In genomic region chr11:103877221-103877620, GRCh38 we compare ENCODE assay signal across 15 cellular contexts.
DNase-seq lines count a peak whose midpoint lies in the region; ATAC-seq, FAIRE-seq and TF ChIP-seq lines count a peak whose summit lies in the region.
"Had no signal": no experiment of that assay in that cellular context is flagged by ENCODE, and none has a peak within 500 bp of the region (broad histone marks: within the 10 kb centered on the region; RNA-seq: fewer than 3 reads in every experiment).

No MANE protein-coding gene starts in this region.

- ATAC-seq in HG03342 (IDR thresholded peaks at IDR 0.05; ENCODE audit: unreplicated experiment) = no peak
- ATAC-seq: activated naive CD4-positive, alpha-beta T cell treated with anti-CD3 and anti-CD28 coated beads, Interleukin-2, amount 50 U/mL, for 72 hours; gastrocnemius medialis had no signal

- H3K4me3 ChIP-seq in BJ (ENCODE audit: low read depth, low read length) = no peak overlapping the region
- H3K4me3 ChIP-seq in HFF-Myc (replicated peaks; ENCODE audit: low read depth, low read length) = no peak overlapping the region
- H3K4me3 ChIP-seq in WI38 (ENCODE audit: low read depth, low read length) = no peak overlapping the region
- no peak overlapping the region for H3K4me3 ChIP-seq in fibroblast of villous mesenchyme (ENCODE audit: low read depth, low read length)
- no peak overlapping the region for H3K4me3 ChIP-seq in coronary artery
- H3K4me3 ChIP-seq: gastrocnemius medialis had no signal

- CTCF ChIA-PET in BJ (lab: Yijun Ruan, JAX) = interaction anchor here (0.5 to 1.1 kb wide), 3 partner anchors 9 to 218 kb away, joined by 3 to 4 read pairs (median 3); no protein-coding TSS in a partner anchor

- DNase-seq in BJ (ENCODE audit: low read depth) = no peak
- no peak for DNase-seq in HFF-Myc (ENCODE audit: extremely low read depth, low read depth)
- DNase-seq in fibroblast of villous mesenchyme (ENCODE audit: low read depth) = peak; percentile 12
- DNase-seq in coronary artery (ENCODE audit: low spot score) = no peak
- DNase-seq in GM12891 (ENCODE audit: insufficient read length, low spot score) = no peak
- no peak for DNase-seq in germinal center (ENCODE audit: low spot score)
- DNase-seq: C1 segment of cervical spinal cord, gastrocnemius medialis, GDM1, Kasumi-1, T-helper 9 cell had no signal

- H3K36me3 ChIP-seq in BJ (ENCODE audit: control insufficient read depth, insufficient read depth, low read length) = no peaks in the 10 kb centered on the region
- H3K36me3 ChIP-seq: gastrocnemius medialis had no signal

- POLR2A ChIA-PET in BJ (lab: Charles Lee) = no interaction called here

- TF ChIP-seq POLR2A in GM12891 (IDR thresholded peaks at IDR 0.05; ENCODE audit: low read depth, low read length) = no peak

- H3K27me3 ChIP-seq in BJ (ENCODE audit: control insufficient read depth, insufficient read depth, low read length) = no peaks in the 10 kb centered on the region
- H3K27me3 ChIP-seq: gastrocnemius medialis had no signal

- FAIRE-seq in GM12891 (lab: Jason Lieb, UNC) = no peak
- FAIRE-seq: RCC 7860 had no signal

- no peak overlapping the region for H3K27ac ChIP-seq in coronary artery
- H3K27ac ChIP-seq: gastrocnemius medialis had no signal

- TF ChIP-seq CTCF in BJ (IDR thresholded peaks at IDR 0.05; ENCODE audit: insufficient read depth, low read depth, low read length) = peak; percentile 21
- TF ChIP-seq CTCF in HFF-Myc (IDR thresholded peaks at IDR 0.05; ENCODE audit: low read depth, low read length, missing control alignments) = peak; percentile 15
- TF ChIP-seq CTCF in WI38 (IDR thresholded peaks at IDR 0.05; ENCODE audit: low read depth, low read length) = peak; percentile 10; the same call in 1 of the 2 replicates
- peak; percentile 23 for TF ChIP-seq CTCF in fibroblast of villous mesenchyme (IDR thresholded peaks at IDR 0.05; ENCODE audit: insufficient read depth, low read depth, low read length)
- TF ChIP-seq CTCF in coronary artery (IDR thresholded peaks at IDR 0.05) = no peak

TF ChIP-seq in GM12891, 5 proteins besides CTCF, POLR2A, EP300 and RAD21:
- TF ChIP-seq POLR2AphosphoS5 (IDR thresholded peaks at IDR 0.05; ENCODE audit: low read depth, low read length) = no peak
- TF ChIP-seq PAX5 (IDR thresholded peaks at IDR 0.05; ENCODE audit: insufficient read depth, low read length, severe bottlenecking) = no peak
- TF ChIP-seq SPI1 (IDR thresholded peaks at IDR 0.05; ENCODE audit: low read depth, low read length) = no peak
- no peak for TF ChIP-seq POU2F2 (IDR thresholded peaks at IDR 0.05; ENCODE audit: low read depth, low read length)
- no peak for TF ChIP-seq TAF1 (IDR thresholded peaks at IDR 0.05; ENCODE audit: low read depth, low read length)
